In genomic region chr12:6084969-6085450, GRCh38 we compare ENCODE assay signal across 15 cellular contexts. TPM values are rescaled to one million over a fixed set of nuclear protein-coding genes. Genes with fewer than 3 reads are reported as not detected.
DNase-seq lines count a peak whose midpoint lies in the region; ATAC-seq, FAIRE-seq and TF ChIP-seq lines count a peak whose summit lies in the region.
"Had no signal": no experiment of that assay in that cellular context is flagged by ENCODE, and none has a peak within 500 bp of the region (broad histone marks: within the 10 kb centered on the region; RNA-seq: fewer than 3 reads in every experiment).

No MANE protein-coding gene starts in this region.

- TF ChIP-seq EP300 in suprapubic skin (IDR thresholded peaks at IDR 0.05) = no peak

- H3K4me3 ChIP-seq in HUES6 (ENCODE audit: low read depth, low read length) (peak overlapping the region; percentile 28; the same call in 1 of the 2 replicates), dorsolateral prefrontal cortex (no peak overlapping the region), mesendoderm (ENCODE audit: low read length) (no peak overlapping the region), suprapubic skin (no peak overlapping the region), testis (no peak overlapping the region)
- H3K4me3 ChIP-seq: prostate gland had no signal

- peak overlapping the region; percentile 95 for H3K4ac ChIP-seq in mesendoderm (ENCODE audit: low read depth, low read length)

- intact Hi-C loops in dorsolateral prefrontal cortex (cut with DNase I) = no loop called here
- intact Hi-C loops in testis (cut with DNase I; ENCODE audit: low total_unique reads) = no loop called here

- H3K9me3 ChIP-seq in HUES6 (ENCODE audit: control insufficient read depth, insufficient read depth, low read depth, low read length) (no peaks in the 10 kb centered on the region), suprapubic skin (no peaks in the 10 kb centered on the region), testis (no peaks in the 10 kb centered on the region)
- H3K9me3 ChIP-seq: prostate gland had no signal

- no CpG with 5 or more reads among the region's 6 CpGs for WGBS in mesendoderm (ENCODE audit: extremely low coverage, insufficient coverage, low lambda C conversion rate)
- WGBS in suprapubic skin = over 99% methylated on average over 6 of the region's 6 CpGs
- 90 to 100% methylated on average over 6 of the region's 6 CpGs for WGBS in testis, 2 donors

- no peaks in the 10 kb centered on the region for H3K79me1 ChIP-seq in mesendoderm (ENCODE audit: low read length)

- H3K4me1 ChIP-seq in HUES6 (ENCODE audit: control insufficient read depth, insufficient read depth, low read length) (peaks cover 45% of the 10 kb centered on the region), mesendoderm (ENCODE audit: control insufficient read depth, low read depth, low read length) (peaks cover 18% of the 10 kb centered on the region), suprapubic skin (peaks cover 36% of the 10 kb centered on the region), testis (peaks cover 18% of the 10 kb centered on the region)
- H3K4me1 ChIP-seq: prostate gland had no signal

- H3K9ac ChIP-seq in HUES6 (ENCODE audit: low read length) (peak overlapping the region; percentile 58), mesendoderm (ENCODE audit: low read length) (no peak overlapping the region)

- H3K36me3 ChIP-seq in HUES6 (ENCODE audit: control insufficient read depth, insufficient read depth, low read length) = no peaks in the 10 kb centered on the region
- no peaks in the 10 kb centered on the region for H3K36me3 ChIP-seq in mesendoderm (ENCODE audit: control insufficient read depth, insufficient read depth, low read length)
- H3K36me3 ChIP-seq in suprapubic skin = no peaks in the 10 kb centered on the region
- H3K36me3 ChIP-seq in testis (ENCODE audit: low read depth, missing control alignments) = no peaks in the 10 kb centered on the region
- H3K36me3 ChIP-seq: prostate gland had no signal

- H3K79me2 ChIP-seq in mesendoderm (ENCODE audit: control insufficient read depth, insufficient read depth, low read length) = no peaks in the 10 kb centered on the region

- H4K8ac ChIP-seq in mesendoderm (ENCODE audit: low read depth, low read length) = no peak overlapping the region

- TF ChIP-seq CTCF in dorsolateral prefrontal cortex (IDR thresholded peaks at IDR 0.05 in 54 of 56, conservative IDR thresholded peaks at IDR 0.05 in 2 of 56; ENCODE audit: low read depth in 1 of 56, partially characterized antibody in 56 of 56) = no peak
- no peak for TF ChIP-seq CTCF in suprapubic skin (IDR thresholded peaks at IDR 0.05)
- no peak for TF ChIP-seq CTCF in testis (IDR thresholded peaks at IDR 0.05)

- H3K4me2 ChIP-seq in mesendoderm (ENCODE audit: low read length) = no peak overlapping the region

- FAIRE-seq in GM12891 (lab: Jason Lieb, UNC) = no peak
- FAIRE-seq: endometrium had no signal

- no peak for TF ChIP-seq POLR2A in suprapubic skin (IDR thresholded peaks at IDR 0.05)
- no peak for TF ChIP-seq POLR2A in testis (IDR thresholded peaks at IDR 0.05)
- no peak for TF ChIP-seq POLR2A in GM12891 (IDR thresholded peaks at IDR 0.05; ENCODE audit: low read depth, low read length)

- no peak overlapping the region for H3K23ac ChIP-seq in mesendoderm (ENCODE audit: low read length)

- peak overlapping the region; percentile 92 for H3K18ac ChIP-seq in mesendoderm (ENCODE audit: low read length)

- H3K56ac ChIP-seq in mesendoderm (ENCODE audit: low read length) = peak overlapping the region; percentile 74

- DNase-seq in dorsolateral prefrontal cortex (no peak), mesendoderm (no peak), suprapubic skin (ENCODE audit: low spot score in 2 of 2) (peak; percentile 7 to 40), testis (no peak), GM12891 (ENCODE audit: insufficient read length, low spot score) (no peak)
- DNase-seq: activated CD4-positive, alpha-beta memory T cell treated with anti-CD3 and anti-CD28 coated beads for 36 hours; CD4-positive, CD25-positive, alpha-beta regulatory T cell; GDM1; NCI-H1048; RPMI8226 had no signal

- peak overlapping the region; percentile 5 for H2BK15ac ChIP-seq in mesendoderm (replicated peaks; ENCODE audit: low read depth)

- peak overlapping the region; percentile 51 for H2BK120ac ChIP-seq in mesendoderm (ENCODE audit: low read depth, low read length)

- no peaks in the 10 kb centered on the region for H3K27me3 ChIP-seq in HUES6 (ENCODE audit: control insufficient read depth, insufficient read depth, low read length)
- no peaks in the 10 kb centered on the region for H3K27me3 ChIP-seq in dorsolateral prefrontal cortex
- no peaks in the 10 kb centered on the region for H3K27me3 ChIP-seq in mesendoderm (ENCODE audit: insufficient read depth, low read length, poor library complexity)
- H3K27me3 ChIP-seq in suprapubic skin = no peaks in the 10 kb centered on the region
- no peaks in the 10 kb centered on the region for H3K27me3 ChIP-seq in testis

- no peak for ATAC-seq in HG03045 (IDR thresholded peaks at IDR 0.05; ENCODE audit: unreplicated experiment)
- ATAC-seq: stimulated activated effector memory CD8-positive, alpha-beta T cell treated with anti-CD3 and anti-CD28 coated beads, Interleukin-12 subunit alpha, Interleukin-12 subunit beta, amount 100 ng/mL, for 72 hours had no signal

- H2BK5ac ChIP-seq in mesendoderm (ENCODE audit: low read length) = peak overlapping the region; percentile 36

- H3K27ac ChIP-seq in HUES6 (ENCODE audit: low read depth, low read length) (peak overlapping the region; percentile 79; the same call in 1 of the 2 replicates), dorsolateral prefrontal cortex (peak overlapping the region in 41 of 59 donors; percentile 30 to 87 (median 69)), mesendoderm (ENCODE audit: low read depth, low read length) (peak overlapping the region; percentile 51), suprapubic skin (no peak overlapping the region), testis (no peak overlapping the region)
- H3K27ac ChIP-seq: prostate gland had no signal

- peak overlapping the region; percentile 7 for H2AK5ac ChIP-seq in mesendoderm (ENCODE audit: low read length)

- no peak overlapping the region for H4K5ac ChIP-seq in mesendoderm (ENCODE audit: low read length)

TF ChIP-seq in GM12891, 5 proteins besides CTCF, POLR2A, EP300 and RAD21:
- TF ChIP-seq SPI1 (IDR thresholded peaks at IDR 0.05; ENCODE audit: low read depth, low read length) = no peak
- no peak for TF ChIP-seq POU2F2 (IDR thresholded peaks at IDR 0.05; ENCODE audit: low read depth, low read length)
- no peak for TF ChIP-seq POLR2AphosphoS5 (IDR thresholded peaks at IDR 0.05; ENCODE audit: low read depth, low read length)
- no peak for TF ChIP-seq PAX5 (IDR thresholded peaks at IDR 0.05; ENCODE audit: insufficient read depth, low read length, severe bottlenecking)
- no peak for TF ChIP-seq TAF1 (IDR thresholded peaks at IDR 0.05; ENCODE audit: low read depth, low read length)

RNA-seq across cellular contexts. Expression of gene VWF, which starts 39.5 kb away (rescaled TPM):
- 100 to 1,000 TPM in 52 of 120 experiments, 10 to 100 TPM in 68; 40.1 to 267 (median 91.6) TPM for total RNA-seq in dorsolateral prefrontal cortex
- polyA plus RNA-seq in mesendoderm (2013, experiment 1 of 2) = 0.15 TPM
- polyA plus RNA-seq in mesendoderm (2013, experiment 2 of 2) = 0.15 TPM
- total RNA-seq in suprapubic skin = 10 to 100 TPM; 35.5 to 91.7 (median 61.7) TPM
- total RNA-seq in testis = 10 to 100 TPM; 83.7 to 86.2 TPM
- 68.3 TPM for polyA plus RNA-seq in testis (ENCODE audit: insufficient read depth, low read depth, low replicate concordance)
- not detected for polyA plus RNA-seq in GM12891 (2012; ENCODE audit: low read depth, missing spikeins)
- total RNA-seq: activated CD4-positive, alpha-beta memory T cell treated with anti-CD3 and anti-CD28 coated beads for 36 hours had no signal
- polyA plus RNA-seq: CD4-positive, CD25-positive, alpha-beta regulatory T cell had no signal

Comparison
In these comparisons a context has a peak if more than half of its experiments do, and no peak if none do; other contexts are left out.
1. H3K27ac ChIP-seq: peak in HUES6 (single experiment), dorsolateral prefrontal cortex (41 of 59) and mesendoderm (single experiment); none in suprapubic skin (single experiment) and testis (0 of 2).
2. DNase-seq: peak in suprapubic skin (2 of 2); none in dorsolateral prefrontal cortex (0 of 10), mesendoderm (single experiment), testis (single experiment) and GM12891 (single experiment).